8 cellular contexts compared by ENCODE assay signal in genomic region chr3:150760431-150761200, GRCh38. TPM values are rescaled to one million over a fixed set of nuclear protein-coding genes. Genes with fewer than 3 reads are reported as not detected.
DNase-seq lines count a peak whose midpoint lies in the region; ATAC-seq and TF ChIP-seq lines count a peak whose summit lies in the region.

No MANE protein-coding gene starts in this region.

- H3K4me1 Mint-ChIP-seq in activated naive CD4-positive, alpha-beta T cell treated with anti-CD3 and anti-CD28 coated beads for 36 hours (ENCODE audit: low read depth) = peaks cover 50% of the 10 kb centered on the region

- peak overlapping the region; percentile 98 for H3K4me3 ChIP-seq in ACC112 (ENCODE audit: low read depth, low read length)
- peak overlapping the region; percentile 76 for H3K4me3 ChIP-seq in kidney epithelial cell (ENCODE audit: low read depth, low read length)
- H3K4me3 ChIP-seq in testis = peak overlapping the region; percentile 80 to 87

- DNase-seq in activated naive CD4-positive, alpha-beta T cell treated with anti-CD3 and anti-CD28 coated beads for 36 hours = peak; percentile 78
- DNase-seq in kidney epithelial cell (ENCODE audit: low read depth) (no peak), testis (no peak), islet precursor cell (no peak), A172 (ENCODE audit: low spot score) (no peak)

- no peak overlapping the region for H2AFZ ChIP-seq in ACC112 (ENCODE audit: low read length, unreplicated experiment)

- H3K27me3 ChIP-seq in ACC112 (ENCODE audit: insufficient read depth, low read length) = no peaks in the 10 kb centered on the region
- H3K27me3 ChIP-seq in kidney epithelial cell (ENCODE audit: control insufficient read depth, insufficient read depth, low read length) = no peaks in the 10 kb centered on the region
- no peaks in the 10 kb centered on the region for H3K27me3 ChIP-seq in testis

- intact Hi-C loops in activated naive CD4-positive, alpha-beta T cell treated with anti-CD3 and anti-CD28 coated beads for 36 hours (cut with micrococcal nuclease) = loop anchor here (1.0 to 10.0 kb wide), 10 partner anchors 9 to 1507 kb away; partner anchors contain the start of genes GPR171, MBNL1 and P2RY14
- intact Hi-C loops in testis (cut with DNase I; ENCODE audit: low total_unique reads) = no loop called here

- TF ChIP-seq CTCF in kidney epithelial cell (IDR thresholded peaks at IDR 0.05; ENCODE audit: insufficient read depth, low read length, poor library complexity, severe bottlenecking) (no peak), testis (IDR thresholded peaks at IDR 0.05) (no peak)

- ATAC-seq in GM19035 (IDR thresholded peaks at IDR 0.05; ENCODE audit: unreplicated experiment) (peak; percentile 24), HG03520 (IDR thresholded peaks at IDR 0.05; ENCODE audit: unreplicated experiment) (peak; percentile 30)

- WGBS in testis, 2 donors = 48 to 59% methylated on average over 6 of the region's 6 CpGs

- H3K9me3 ChIP-seq in testis = no peaks in the 10 kb centered on the region

- H3K36me3 ChIP-seq in ACC112 (ENCODE audit: insufficient read depth, low read length) = peaks cover 5% of the 10 kb centered on the region; the same call in 1 of the 2 replicates
- H3K36me3 ChIP-seq in kidney epithelial cell (ENCODE audit: control insufficient read depth, insufficient read depth, low read length) = no peaks in the 10 kb centered on the region
- H3K36me3 ChIP-seq in testis (ENCODE audit: low read depth, missing control alignments) = no peaks in the 10 kb centered on the region

- peak overlapping the region; percentile 93 for H3K4me3 Mint-ChIP-seq in activated naive CD4-positive, alpha-beta T cell treated with anti-CD3 and anti-CD28 coated beads for 36 hours

- TF ChIP-seq POLR2A in testis (IDR thresholded peaks at IDR 0.05) = no peak

- H3K27me3 Mint-ChIP-seq in activated naive CD4-positive, alpha-beta T cell treated with anti-CD3 and anti-CD28 coated beads for 36 hours (ENCODE audit: low read depth) = no peaks in the 10 kb centered on the region

- CTCF ChIA-PET in activated naive CD4-positive, alpha-beta T cell treated with anti-CD3 and anti-CD28 coated beads for 36 hours (lab: Charles Lee) = interaction anchor here (0.6 to 10.4 kb wide), 7 partner anchors 14 to 70 kb away, joined by 4 to 89 read pairs (median 8); no protein-coding TSS in a partner anchor

- peak overlapping the region; percentile 99 for H3K27ac Mint-ChIP-seq in activated naive CD4-positive, alpha-beta T cell treated with anti-CD3 and anti-CD28 coated beads for 36 hours

- no peak overlapping the region for H3K27ac ChIP-seq in ACC112 (ENCODE audit: low read depth, low read length)
- peak overlapping the region in 1 of 2 donors; percentile 93 for H3K27ac ChIP-seq in testis

- peaks cover 66% of the 10 kb centered on the region for H3K79me2 ChIP-seq in ACC112 (ENCODE audit: control insufficient read depth, insufficient read depth, low read length, unreplicated experiment)

- H3K9me3 Mint-ChIP-seq in activated naive CD4-positive, alpha-beta T cell treated with anti-CD3 and anti-CD28 coated beads for 36 hours = no peaks in the 10 kb centered on the region

- peaks cover 22% of the 10 kb centered on the region for H3K4me1 ChIP-seq in ACC112 (ENCODE audit: control insufficient read depth, insufficient read depth, low read length, unreplicated experiment)
- peaks cover 8% of the 10 kb centered on the region for H3K4me1 ChIP-seq in testis

- peaks cover 65% of the 10 kb centered on the region for H3K36me3 Mint-ChIP-seq in activated naive CD4-positive, alpha-beta T cell treated with anti-CD3 and anti-CD28 coated beads for 36 hours (ENCODE audit: low read depth)

RNA-seq across cellular contexts. Expression of gene SIAH2, which starts 2.4 kb away (rescaled TPM):
- total RNA-seq in activated naive CD4-positive, alpha-beta T cell treated with anti-CD3 and anti-CD28 coated beads for 36 hours = 10 to 100 TPM; 67.1 to 68.8 TPM
- 31.7 and 48.1 TPM in 2 replicates for total RNA-seq in kidney epithelial cell
- 10 to 100 TPM; 37.5 to 46.1 TPM for total RNA-seq in testis
- 17.5 TPM for polyA plus RNA-seq in testis (ENCODE audit: insufficient read depth, low read depth, low replicate concordance)
- total RNA-seq in A172 (2014; rRNA removed; shearing (Covaris generic)) = 23.4 and 25.8 TPM in 2 replicates

RNA-seq across cellular contexts. Expression of gene ERICH6, which starts 56.9 kb away (rescaled TPM):
- total RNA-seq in activated naive CD4-positive, alpha-beta T cell treated with anti-CD3 and anti-CD28 coated beads for 36 hours = not detected
- total RNA-seq in kidney epithelial cell = 0.07 TPM in 1 of 2 replicates, not detected in the other
- total RNA-seq in testis = 10 to 100 TPM in 1 of 2 donors, 1 to 10 TPM in 1; 9.7 to 24.0 TPM
- polyA plus RNA-seq in testis (ENCODE audit: insufficient read depth, low read depth, low replicate concordance) = 52.5 TPM
- total RNA-seq in A172 (2014; rRNA removed; shearing (Covaris generic)) = not detected in 2 replicates
